Comparison of ENCODE assay signal across 8 cellular contexts in the genomic region with DNA sequence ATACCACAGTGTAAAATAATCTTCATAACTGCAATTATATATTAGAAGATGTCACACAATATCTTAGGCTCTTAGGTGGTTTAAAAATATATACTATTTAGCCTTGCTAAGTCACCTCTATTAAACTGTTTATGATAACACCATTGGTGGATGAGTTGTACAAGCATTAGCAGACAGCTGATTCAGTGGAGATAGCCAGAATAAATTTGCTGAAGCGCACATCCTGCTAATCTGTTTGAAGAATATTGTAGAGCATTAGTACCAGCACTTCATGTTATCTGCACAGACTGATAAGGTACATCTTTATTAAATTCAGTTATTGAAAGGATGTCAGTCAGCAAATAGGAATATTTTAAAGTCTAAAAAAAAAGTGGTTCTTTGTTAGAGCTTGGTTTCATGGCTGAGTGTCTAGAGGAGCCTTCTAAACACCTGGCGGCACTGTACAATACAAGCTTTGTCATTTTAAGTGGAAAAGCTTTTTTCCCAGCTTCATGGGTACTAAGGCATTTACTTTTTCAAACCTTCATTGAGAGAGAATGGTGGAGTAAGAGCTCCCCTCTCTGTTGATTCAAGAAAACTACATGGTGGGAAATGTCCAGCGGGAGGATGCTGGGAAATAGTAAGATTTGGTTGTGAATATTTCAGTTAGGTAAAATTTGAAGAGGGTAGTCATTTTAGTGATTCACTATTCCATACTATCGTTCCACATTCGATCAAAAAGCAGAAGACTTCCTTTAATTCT.
DNase-seq lines count a peak whose midpoint lies in the region; ATAC-seq, FAIRE-seq and TF ChIP-seq lines count a peak whose summit lies in the region.

No MANE protein-coding gene starts in this region.

- DNase-seq in A549 (ENCODE audit: low read depth in 1 of 2, low spot score in 1 of 2) (peak in 1 of 2 experiments; percentile 12), RPMI7951 (ENCODE audit: low read depth) (peak; percentile 5), glomerular visceral epithelial cell (ENCODE audit: extremely low spot score) (peak; percentile 24), NOMO-1 treated with DMSO at 0.1 percent for 48 hours (lab: John Stamatoyannopoulos, UW; ENCODE audit: unreplicated experiment) (no peak)
- DNase-seq in stimulated activated CD4-positive, alpha-beta T cell treated with anti-CD3 and anti-CD28 coated beads, Interleukin-4, amount 100 ng/mL, for 4 hours = no peak

- H3K9me3 ChIP-seq in A549 = no peaks in the 10 kb centered on the region

- 0 out of 6 replicates have a peak, but pooled peaks of 1 of the 2 experiments have one; percentile 28 for ATAC-seq in A549
- ATAC-seq in GM21360 (IDR thresholded peaks at IDR 0.05; ENCODE audit: unreplicated experiment) = no peak
- ATAC-seq in GM18511 (IDR thresholded peaks at IDR 0.05; ENCODE audit: unreplicated experiment) = no peak

- TF ChIP-seq RAD21 in A549 (conservative IDR thresholded peaks at IDR 0.05 in 1 of 2, IDR thresholded peaks at IDR 0.05 in 1 of 2) = peak; percentile 26 to 40; a peak in 1 of 5 replicates

- no peak overlapping the region for H3K4me2 ChIP-seq in A549

- FAIRE-seq in A549 (lab: Jason Lieb, UNC) = no peak

- no peaks in the 10 kb centered on the region for H3K4me1 ChIP-seq in A549

- TF ChIP-seq CTCF in A549 (IDR thresholded peaks at IDR 0.05) (0 out of 3 replicates have a peak, but pooled peaks have one; percentile 22), GM12873 (IDR thresholded peaks at IDR 0.05; ENCODE audit: insufficient read depth, low read depth, low read length, missing control alignments) (peak; percentile 25)

- no peak overlapping the region for H3K4me3 ChIP-seq in A549

- H3K27ac ChIP-seq in A549 = no peak overlapping the region

- TF ChIP-seq EP300 in A549 (IDR thresholded peaks at IDR 0.05) = no peak

- TF ChIP-seq POLR2A in A549 (IDR thresholded peaks at IDR 0.05; ENCODE audit: low read length) = no peak

- CTCF ChIA-PET in A549 (lab: Yijun Ruan, JAX) = interaction anchor here (0.6 to 1.1 kb wide), 3 partner anchors 8 to 37 kb away, joined by 3 to 4 read pairs (median 3); no protein-coding TSS in a partner anchor

- 65% methylated on average over 5 of the region's 5 CpGs for WGBS in A549 (ENCODE audit: missing lambda C conversion rate)

- POLR2A ChIA-PET in A549 (lab: Yijun Ruan, JAX) = no interaction called here

TF ChIP-seq in A549, 52 proteins besides CTCF, POLR2A, EP300 and RAD21:
- TF ChIP-seq NPAS2 (CRISPR knock-in tag; IDR thresholded peaks at IDR 0.05; ENCODE audit: borderline replicate concordance) (no peak), KDM5A (IDR thresholded peaks at IDR 0.05) (no peak), HDAC2 (IDR thresholded peaks at IDR 0.05) (no peak), RARB (CRISPR knock-in tag; IDR thresholded peaks at IDR 0.05) (no peak), MAFK (IDR thresholded peaks at IDR 0.05; ENCODE audit: partially characterized antibody) (no peak), JUNB (IDR thresholded peaks at IDR 0.05) (no peak), FOSL2 (IDR thresholded peaks at IDR 0.05) (no peak), FOSL2 (CRISPR knock-in tag; IDR thresholded peaks at IDR 0.05) (no peak), HOXB13 (CRISPR knock-in tag; IDR thresholded peaks at IDR 0.05; ENCODE audit: low read depth) (no peak), POLR2AphosphoS2 (conservative IDR thresholded peaks at IDR 0.05; ENCODE audit: low read length) (no peak), EHMT2 (IDR thresholded peaks at IDR 0.05; ENCODE audit: low read depth) (no peak), GATA3 (IDR thresholded peaks at IDR 0.05; ENCODE audit: borderline replicate concordance) (no peak), RCOR1 (IDR thresholded peaks at IDR 0.05; ENCODE audit: low read depth, low read length) (no peak), FOSB (CRISPR knock-in tag; IDR thresholded peaks at IDR 0.05) (no peak), EHF (CRISPR knock-in tag; IDR thresholded peaks at IDR 0.05) (no peak), ZNF302 (CRISPR knock-in tag; IDR thresholded peaks at IDR 0.05) (no peak)
- TF ChIP-seq, protein P1, sequence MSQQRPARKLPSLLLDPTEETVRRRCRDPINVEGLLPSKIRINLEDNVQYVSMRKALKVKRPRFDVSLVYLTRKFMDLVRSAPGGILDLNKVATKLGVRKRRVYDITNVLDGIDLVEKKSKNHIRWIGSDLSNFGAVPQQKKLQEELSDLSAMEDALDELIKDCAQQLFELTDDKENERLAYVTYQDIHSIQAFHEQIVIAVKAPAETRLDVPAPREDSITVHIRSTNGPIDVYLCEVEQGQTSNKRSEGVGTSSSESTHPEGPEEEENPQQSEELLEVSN (IDR thresholded peaks at IDR 0.05; ENCODE audit: borderline replicate concordance, low read depth) = no peak
- TF ChIP-seq, protein P2, sequence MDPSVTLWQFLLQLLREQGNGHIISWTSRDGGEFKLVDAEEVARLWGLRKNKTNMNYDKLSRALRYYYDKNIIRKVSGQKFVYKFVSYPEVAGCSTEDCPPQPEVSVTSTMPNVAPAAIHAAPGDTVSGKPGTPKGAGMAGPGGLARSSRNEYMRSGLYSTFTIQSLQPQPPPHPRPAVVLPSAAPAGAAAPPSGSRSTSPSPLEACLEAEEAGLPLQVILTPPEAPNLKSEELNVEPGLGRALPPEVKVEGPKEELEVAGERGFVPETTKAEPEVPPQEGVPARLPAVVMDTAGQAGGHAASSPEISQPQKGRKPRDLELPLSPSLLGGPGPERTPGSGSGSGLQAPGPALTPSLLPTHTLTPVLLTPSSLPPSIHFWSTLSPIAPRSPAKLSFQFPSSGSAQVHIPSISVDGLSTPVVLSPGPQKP (IDR thresholded peaks at IDR 0.05; ENCODE audit: low read depth, low read length) = no peak
- TF ChIP-seq, protein P3, sequence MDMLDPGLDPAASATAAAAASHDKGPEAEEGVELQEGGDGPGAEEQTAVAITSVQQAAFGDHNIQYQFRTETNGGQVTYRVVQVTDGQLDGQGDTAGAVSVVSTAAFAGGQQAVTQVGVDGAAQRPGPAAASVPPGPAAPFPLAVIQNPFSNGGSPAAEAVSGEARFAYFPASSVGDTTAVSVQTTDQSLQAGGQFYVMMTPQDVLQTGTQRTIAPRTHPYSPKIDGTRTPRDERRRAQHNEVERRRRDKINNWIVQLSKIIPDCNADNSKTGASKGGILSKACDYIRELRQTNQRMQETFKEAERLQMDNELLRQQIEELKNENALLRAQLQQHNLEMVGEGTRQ (IDR thresholded peaks at IDR 0.05) = no peak
- TF ChIP-seq, protein P4, sequence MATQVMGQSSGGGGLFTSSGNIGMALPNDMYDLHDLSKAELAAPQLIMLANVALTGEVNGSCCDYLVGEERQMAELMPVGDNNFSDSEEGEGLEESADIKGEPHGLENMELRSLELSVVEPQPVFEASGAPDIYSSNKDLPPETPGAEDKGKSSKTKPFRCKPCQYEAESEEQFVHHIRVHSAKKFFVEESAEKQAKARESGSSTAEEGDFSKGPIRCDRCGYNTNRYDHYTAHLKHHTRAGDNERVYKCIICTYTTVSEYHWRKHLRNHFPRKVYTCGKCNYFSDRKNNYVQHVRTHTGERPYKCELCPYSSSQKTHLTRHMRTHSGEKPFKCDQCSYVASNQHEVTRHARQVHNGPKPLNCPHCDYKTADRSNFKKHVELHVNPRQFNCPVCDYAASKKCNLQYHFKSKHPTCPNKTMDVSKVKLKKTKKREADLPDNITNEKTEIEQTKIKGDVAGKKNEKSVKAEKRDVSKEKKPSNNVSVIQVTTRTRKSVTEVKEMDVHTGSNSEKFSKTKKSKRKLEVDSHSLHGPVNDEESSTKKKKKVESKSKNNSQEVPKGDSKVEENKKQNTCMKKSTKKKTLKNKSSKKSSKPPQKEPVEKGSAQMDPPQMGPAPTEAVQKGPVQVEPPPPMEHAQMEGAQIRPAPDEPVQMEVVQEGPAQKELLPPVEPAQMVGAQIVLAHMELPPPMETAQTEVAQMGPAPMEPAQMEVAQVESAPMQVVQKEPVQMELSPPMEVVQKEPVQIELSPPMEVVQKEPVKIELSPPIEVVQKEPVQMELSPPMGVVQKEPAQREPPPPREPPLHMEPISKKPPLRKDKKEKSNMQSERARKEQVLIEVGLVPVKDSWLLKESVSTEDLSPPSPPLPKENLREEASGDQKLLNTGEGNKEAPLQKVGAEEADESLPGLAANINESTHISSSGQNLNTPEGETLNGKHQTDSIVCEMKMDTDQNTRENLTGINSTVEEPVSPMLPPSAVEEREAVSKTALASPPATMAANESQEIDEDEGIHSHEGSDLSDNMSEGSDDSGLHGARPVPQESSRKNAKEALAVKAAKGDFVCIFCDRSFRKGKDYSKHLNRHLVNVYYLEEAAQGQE (IDR thresholded peaks at IDR 0.05) = no peak

Comparison
In these comparisons a context has a peak if more than half of its experiments do, and no peak if none do; other contexts are left out.
1. DNase-seq: peak in RPMI7951 (single experiment) and glomerular visceral epithelial cell (single experiment); none in stimulated activated CD4-positive, alpha-beta T cell treated with anti-CD3 and anti-CD28 coated beads, Interleukin-4, amount 100 ng/mL, for 4 hours (0 of 2) and NOMO-1 treated with DMSO at 0.1 percent for 48 hours (single experiment).